ENCODE assay signal across 35 cellular contexts in genomic region chr2:74706741-74707140, GRCh38. TPM values are rescaled to one million over a fixed set of nuclear protein-coding genes. Genes with fewer than 3 reads are reported as not detected.
"Had no signal": no experiment of that assay in that cellular context is flagged by ENCODE, and none has a peak within 500 bp of the region (broad histone marks: within the 10 kb centered on the region; RNA-seq: fewer than 3 reads in every experiment).

No MANE protein-coding gene starts in this region.

- DNase-seq: activated CD4-positive, alpha-beta memory T cell treated with anti-CD3 and anti-CD28 coated beads for 36 hours; activated CD4-positive, alpha-beta T cell treated with anti-CD3 and anti-CD28 coated beads for 36 hours; activated CD4-positive, alpha-beta T cell treated with anti-CD3 and anti-CD28 coated beads, Interleukin-2, amount 10 ng/mL, durations not matched to agents 24 days and 14 days; activated CD4-positive, CD25-positive, alpha-beta regulatory T cell; activated CD4-positive, CD25-positive, alpha-beta regulatory T cell treated with anti-CD3 and anti-CD28 coated beads, Interleukin-2, amount 50 U/mL, for 72 hours; activated CD8-positive, alpha-beta memory T cell treated with anti-CD3 and anti-CD28 coated beads, Interleukin-2, amount 10 ng/mL, durations not matched to agents 7 days and 5 days; activated CD8-positive, alpha-beta memory T cell treated with anti-CD3 and anti-CD28 coated beads, Interleukin-2, amount 50 U/mL, for 4 hours; activated CD8-positive, alpha-beta T cell treated with anti-CD3 and anti-CD28 coated beads, Interleukin-2, amount 10 ng/mL, durations not matched to agents 7 days and 5 days; activated effector memory CD4-positive, alpha-beta T cell treated with anti-CD3 and anti-CD28 coated beads, Interleukin-2, amount 50 U/mL, for 16 hours; activated naive CD4-positive, alpha-beta T cell treated with anti-CD3 and anti-CD28 coated beads for 36 hours; activated naive CD8-positive, alpha-beta T cell treated with anti-CD3 and anti-CD28 coated beads for 36 hours; activated naive CD8-positive, alpha-beta T cell treated with anti-CD3 and anti-CD28 coated beads, Interleukin-2, amount 50 U/mL, for 24 hours; activated T-cell treated with anti-CD3 and anti-CD28 coated beads, Interleukin-2, amount 50 U/mL, for 1 hour; activated T-cell treated with anti-CD3 and anti-CD28 coated beads, Interleukin-2, amount 50 U/mL, for 48 hours; adrenal gland; amygdala; aorta; body of pancreas; caudate nucleus; colonic mucosa; effector CD8-positive, alpha-beta T cell; foreskin keratinocyte; gastrocnemius medialis; glutamatergic neuron; heart left ventricle; T-cell; T1000 had no signal

- H3K9me3 Mint-ChIP-seq: activated CD4-positive, alpha-beta memory T cell treated with anti-CD3 and anti-CD28 coated beads for 36 hours; activated CD4-positive, alpha-beta T cell treated with anti-CD3 and anti-CD28 coated beads, Interleukin-2, amount 10 ng/mL, durations not matched to agents 24 days and 14 days; activated naive CD4-positive, alpha-beta T cell treated with anti-CD3 and anti-CD28 coated beads for 36 hours; activated naive CD4-positive, alpha-beta T cell treated with anti-CD3 and anti-CD28 coated beads, Interleukin-2, amount 50 U/mL, for 24 hours; activated naive CD8-positive, alpha-beta T cell treated with anti-CD3 and anti-CD28 coated beads for 36 hours; activated naive CD8-positive, alpha-beta T cell treated with anti-CD3 and anti-CD28 coated beads, Interleukin-2, amount 50 U/mL, for 24 hours; activated T-helper 1 cell treated with anti-CD3 and anti-CD28 coated beads, Interleukin-12 subunit alpha, Interleukin-12 subunit beta, Interleukin-2, Interleukin-4 antibody, amounts not matched to agents 30 ng/mL and 10 ng/mL and 1 ng/mL, durations not matched to agents 14 hours and 24 hours and 36 hours; activated T-helper 2 cell treated with anti-CD3 and anti-CD28 coated beads, Interferon-gamma antibody, Interleukin-2, Interleukin-4, amounts not matched to agents 10 μg/mL and 5 μg/mL and 100 μg/mL, durations not matched to agents 14 hours and 24 hours and 36 hours; T-helper 1 cell treated with Interleukin-12 subunit alpha and Interleukin-12 subunit beta and Interleukin-4 antibody, amounts not matched to agents 30 μg/mL and 1 μg/mL, for 36 hours had no signal

- H3K27me3 Mint-ChIP-seq: activated CD4-positive, alpha-beta memory T cell treated with anti-CD3 and anti-CD28 coated beads for 36 hours; activated CD4-positive, alpha-beta T cell treated with anti-CD3 and anti-CD28 coated beads for 36 hours; activated naive CD4-positive, alpha-beta T cell treated with anti-CD3 and anti-CD28 coated beads, Interleukin-2, amount 50 U/mL, for 24 hours; activated naive CD8-positive, alpha-beta T cell treated with anti-CD3 and anti-CD28 coated beads for 36 hours; activated naive CD8-positive, alpha-beta T cell treated with anti-CD3 and anti-CD28 coated beads, Interleukin-2, amount 50 U/mL, for 24 hours; T-cell had no signal

- H3K27ac Mint-ChIP-seq: activated CD4-positive, alpha-beta memory T cell treated with anti-CD3 and anti-CD28 coated beads for 36 hours; activated CD4-positive, alpha-beta T cell treated with anti-CD3 and anti-CD28 coated beads for 36 hours; activated CD4-positive, alpha-beta T cell treated with anti-CD3 and anti-CD28 coated beads, Interleukin-2, amount 10 ng/mL, durations not matched to agents 24 days and 14 days; activated CD8-positive, alpha-beta memory T cell treated with anti-CD3 and anti-CD28 coated beads, Interleukin-2, amount 10 ng/mL, durations not matched to agents 7 days and 5 days; activated CD8-positive, alpha-beta T cell treated with anti-CD3 and anti-CD28 coated beads, Interleukin-2, amount 10 ng/mL, durations not matched to agents 7 days and 5 days; activated naive CD4-positive, alpha-beta T cell treated with anti-CD3 and anti-CD28 coated beads for 36 hours; activated naive CD4-positive, alpha-beta T cell treated with anti-CD3 and anti-CD28 coated beads, Interleukin-2, amount 50 U/mL, for 24 hours; activated naive CD8-positive, alpha-beta T cell treated with anti-CD3 and anti-CD28 coated beads for 36 hours; activated naive CD8-positive, alpha-beta T cell treated with anti-CD3 and anti-CD28 coated beads, Interleukin-2, amount 50 U/mL, for 24 hours; activated T-helper 1 cell treated with anti-CD3 and anti-CD28 coated beads, Interleukin-12 subunit alpha, Interleukin-12 subunit beta, Interleukin-2, Interleukin-4 antibody, amounts not matched to agents 30 ng/mL and 10 ng/mL and 1 ng/mL, durations not matched to agents 14 hours and 24 hours and 36 hours; activated T-helper 2 cell treated with anti-CD3 and anti-CD28 coated beads, Interferon-gamma antibody, Interleukin-2, Interleukin-4, amounts not matched to agents 10 μg/mL and 5 μg/mL and 100 μg/mL, durations not matched to agents 14 hours and 24 hours and 36 hours; T-cell; T-helper 1 cell treated with Interleukin-12 subunit alpha and Interleukin-12 subunit beta and Interleukin-4 antibody, amounts not matched to agents 30 μg/mL and 1 μg/mL, for 36 hours had no signal

- H3K4me3 ChIP-seq: adrenal gland, body of pancreas, colonic mucosa, esophagus muscularis mucosa, gastrocnemius medialis, heart left ventricle had no signal

- ATAC-seq: activated CD4-positive, alpha-beta T cell treated with anti-CD3 and anti-CD28 coated beads for 36 hours; activated CD8-positive, alpha-beta memory T cell treated with anti-CD3 and anti-CD28 coated beads, Interleukin-2, amount 10 ng/mL, durations not matched to agents 7 days and 5 days; activated CD8-positive, alpha-beta T cell treated with anti-CD3 and anti-CD28 coated beads, Interleukin-2, amount 10 ng/mL, durations not matched to agents 7 days and 5 days; activated naive CD8-positive, alpha-beta T cell treated with anti-CD3 and anti-CD28 coated beads, Interleukin-2, amount 50 U/mL, for 24 hours; body of pancreas; foreskin keratinocyte; gastrocnemius medialis; heart left ventricle; T-cell had no signal

- H3K4me1 Mint-ChIP-seq: activated CD8-positive, alpha-beta memory T cell treated with anti-CD3 and anti-CD28 coated beads, Interleukin-2, amount 10 ng/mL, durations not matched to agents 7 days and 5 days; activated naive CD4-positive, alpha-beta T cell treated with anti-CD3 and anti-CD28 coated beads, Interleukin-2, amount 50 U/mL, for 24 hours; activated naive CD8-positive, alpha-beta T cell treated with anti-CD3 and anti-CD28 coated beads, Interleukin-2, amount 50 U/mL, for 24 hours; T-cell had no signal

- H3K4me1 ChIP-seq: body of pancreas, colonic mucosa, esophagus muscularis mucosa had no signal

- H3K27me3 ChIP-seq: adrenal gland, body of pancreas, colonic mucosa, esophagus muscularis mucosa, foreskin keratinocyte, gastrocnemius medialis, heart left ventricle had no signal

- H3K36me3 Mint-ChIP-seq: activated CD4-positive, alpha-beta memory T cell treated with anti-CD3 and anti-CD28 coated beads for 36 hours; activated CD8-positive, alpha-beta memory T cell treated with anti-CD3 and anti-CD28 coated beads, Interleukin-2, amount 10 ng/mL, durations not matched to agents 7 days and 5 days had no signal

- H3K36me3 ChIP-seq: adrenal gland, colonic mucosa, esophagus muscularis mucosa, gastrocnemius medialis, heart left ventricle had no signal

- H3K27ac ChIP-seq: adrenal gland, body of pancreas, colonic mucosa, esophagus muscularis mucosa, foreskin keratinocyte, heart left ventricle had no signal

- H3K4me3 Mint-ChIP-seq: activated CD4-positive, alpha-beta memory T cell treated with anti-CD3 and anti-CD28 coated beads for 36 hours; activated CD4-positive, alpha-beta T cell treated with anti-CD3 and anti-CD28 coated beads for 36 hours; activated CD4-positive, alpha-beta T cell treated with anti-CD3 and anti-CD28 coated beads, Interleukin-2, amount 10 ng/mL, durations not matched to agents 24 days and 14 days; activated CD8-positive, alpha-beta memory T cell treated with anti-CD3 and anti-CD28 coated beads, Interleukin-2, amount 10 ng/mL, durations not matched to agents 7 days and 5 days; activated CD8-positive, alpha-beta T cell treated with anti-CD3 and anti-CD28 coated beads, Interleukin-2, amount 10 ng/mL, durations not matched to agents 7 days and 5 days; activated naive CD4-positive, alpha-beta T cell treated with anti-CD3 and anti-CD28 coated beads for 36 hours; activated naive CD4-positive, alpha-beta T cell treated with anti-CD3 and anti-CD28 coated beads, Interleukin-2, amount 50 U/mL, for 24 hours; activated naive CD8-positive, alpha-beta T cell treated with anti-CD3 and anti-CD28 coated beads for 36 hours; activated naive CD8-positive, alpha-beta T cell treated with anti-CD3 and anti-CD28 coated beads, Interleukin-2, amount 50 U/mL, for 24 hours; activated T-helper 1 cell treated with anti-CD3 and anti-CD28 coated beads, Interleukin-12 subunit alpha, Interleukin-12 subunit beta, Interleukin-2, Interleukin-4 antibody, amounts not matched to agents 30 ng/mL and 10 ng/mL and 1 ng/mL, durations not matched to agents 14 hours and 24 hours and 36 hours; T-cell; T-helper 1 cell treated with Interleukin-12 subunit alpha and Interleukin-12 subunit beta and Interleukin-4 antibody, amounts not matched to agents 30 μg/mL and 1 μg/mL, for 36 hours had no signal

- H3K9me3 ChIP-seq: adrenal gland, body of pancreas, colonic mucosa, esophagus muscularis mucosa, gastrocnemius medialis, heart left ventricle had no signal

RNA-seq across cellular contexts. Expression of gene M1AP, which starts 58.6 kb away (rescaled TPM):
- total RNA-seq: activated CD4-positive, alpha-beta memory T cell treated with anti-CD3 and anti-CD28 coated beads for 36 hours; activated CD4-positive, alpha-beta T cell treated with anti-CD3 and anti-CD28 coated beads, Interleukin-2, amount 10 ng/mL, durations not matched to agents 24 days and 14 days; activated CD8-positive, alpha-beta memory T cell treated with anti-CD3 and anti-CD28 coated beads for 36 hours; activated CD8-positive, alpha-beta memory T cell treated with anti-CD3 and anti-CD28 coated beads, Interleukin-2, amount 10 ng/mL, durations not matched to agents 7 days and 5 days; activated CD8-positive, alpha-beta T cell treated with anti-CD3 and anti-CD28 coated beads, Interleukin-2, amount 10 ng/mL, durations not matched to agents 7 days and 5 days; activated T-helper 2 cell treated with anti-CD3 and anti-CD28 coated beads, Interferon-gamma antibody, Interleukin-2, Interleukin-4, amounts not matched to agents 10 μg/mL and 5 μg/mL and 100 μg/mL, durations not matched to agents 14 hours and 24 hours and 36 hours; body of pancreas; dermis microvascular lymphatic vessel endothelial cell; endothelial cell of umbilical vein; T-cell had no signal
- polyA plus RNA-seq: aorta had no signal
